In genomic region chr9:37715260-37715659, GRCh38 we compare ENCODE assay signal across 26 cellular contexts.
"Had no signal": no experiment of that assay in that cellular context is flagged by ENCODE, and none has a peak within 500 bp of the region (broad histone marks: within the 10 kb centered on the region; RNA-seq: fewer than 3 reads in every experiment).

No MANE protein-coding gene starts in this region.

- H3K27ac ChIP-seq: brain microvascular endothelial cell, cardiac muscle cell, SK-N-MC had no signal

- DNase-seq: activated CD4-positive, alpha-beta T cell treated with anti-CD3 and anti-CD28 coated beads, Interleukin-2, amount 10 ng/mL, durations not matched to agents 24 days and 14 days; activated CD4-positive, alpha-beta T cell treated with anti-CD3 and anti-CD28 coated beads, Interleukin-2, amount 50 U/mL, for 48 hours; activated CD4-positive, CD25-positive, alpha-beta regulatory T cell treated with anti-CD3 and anti-CD28 coated beads, Interleukin-2, amount 50 U/mL, for 72 hours; activated CD8-positive, alpha-beta memory T cell treated with anti-CD3 and anti-CD28 coated beads, Interleukin-2, amount 10 ng/mL, durations not matched to agents 7 days and 5 days; activated effector memory CD4-positive, alpha-beta T cell treated with anti-CD3 and anti-CD28 coated beads, Interleukin-2, amount 50 U/mL, for 16 hours; activated naive CD4-positive, alpha-beta T cell treated with Interleukin-2 at 50 U/mL for 16 hours; activated T-cell treated with anti-CD3 and anti-CD28 coated beads, Interleukin-2, amount 50 U/mL, for 24 hours; amygdala; brain microvascular endothelial cell; MG63; MV-4-11; NCI-H1092 treated with DMSO at 0.1 percent for 48 hours; NCI-H1417 treated with DMSO at 0.1 percent for 48 hours; NCI-H1694; NCI-H2029 treated with DMSO at 0.1 percent for 48 hours; NCI-H345; NCI-H510A; NCI-H526 treated with DMSO at 0.1 percent for 48 hours; NCI-H82; RPMI8226 had no signal

- ATAC-seq: activated CD8-positive, alpha-beta memory T cell treated with anti-CD3 and anti-CD28 coated beads, Interleukin-2, amount 10 ng/mL, durations not matched to agents 7 days and 5 days; Right ventricle myocardium inferior; WTC11 had no signal

- H3K4me3 Mint-ChIP-seq: activated CD4-positive, alpha-beta T cell treated with anti-CD3 and anti-CD28 coated beads, Interleukin-2, amount 10 ng/mL, durations not matched to agents 24 days and 14 days; activated CD8-positive, alpha-beta memory T cell treated with anti-CD3 and anti-CD28 coated beads, Interleukin-2, amount 10 ng/mL, durations not matched to agents 7 days and 5 days; activated naive CD8-positive, alpha-beta T cell; activated T-cell treated with anti-CD3 and anti-CD28 coated beads, Interleukin-2, amount 50 U/mL, for 24 hours; T-helper 1 cell treated with Interleukin-12 subunit alpha and Interleukin-12 subunit beta and Interleukin-4 antibody, amounts not matched to agents 30 μg/mL and 1 μg/mL, for 36 hours; WTC11 had no signal

- H3K9me3 Mint-ChIP-seq: activated CD4-positive, alpha-beta T cell treated with anti-CD3 and anti-CD28 coated beads, Interleukin-2, amount 10 ng/mL, durations not matched to agents 24 days and 14 days; activated T-cell treated with anti-CD3 and anti-CD28 coated beads, Interleukin-2, amount 50 U/mL, for 24 hours; T-helper 1 cell treated with Interleukin-12 subunit alpha and Interleukin-12 subunit beta and Interleukin-4 antibody, amounts not matched to agents 30 μg/mL and 1 μg/mL, for 36 hours; WTC11 had no signal

- H3K4me3 ChIP-seq: cardiac muscle cell, MG63, SK-N-MC had no signal

- H3K36me3 Mint-ChIP-seq: activated CD8-positive, alpha-beta memory T cell treated with anti-CD3 and anti-CD28 coated beads, Interleukin-2, amount 10 ng/mL, durations not matched to agents 7 days and 5 days; activated naive CD8-positive, alpha-beta T cell; WTC11 had no signal

- H3K27ac Mint-ChIP-seq: activated CD4-positive, alpha-beta T cell treated with anti-CD3 and anti-CD28 coated beads, Interleukin-2, amount 10 ng/mL, durations not matched to agents 24 days and 14 days; activated CD8-positive, alpha-beta memory T cell treated with anti-CD3 and anti-CD28 coated beads, Interleukin-2, amount 10 ng/mL, durations not matched to agents 7 days and 5 days; activated naive CD8-positive, alpha-beta T cell; activated T-cell treated with anti-CD3 and anti-CD28 coated beads, Interleukin-2, amount 50 U/mL, for 24 hours; T-helper 1 cell treated with Interleukin-12 subunit alpha and Interleukin-12 subunit beta and Interleukin-4 antibody, amounts not matched to agents 30 μg/mL and 1 μg/mL, for 36 hours; WTC11 had no signal

- H3K4me1 Mint-ChIP-seq: activated CD4-positive, alpha-beta T cell treated with anti-CD3 and anti-CD28 coated beads, Interleukin-2, amount 10 ng/mL, durations not matched to agents 24 days and 14 days; WTC11 had no signal
